Comparison of ENCODE assay signal across 27 cellular contexts in the genomic region with DNA sequence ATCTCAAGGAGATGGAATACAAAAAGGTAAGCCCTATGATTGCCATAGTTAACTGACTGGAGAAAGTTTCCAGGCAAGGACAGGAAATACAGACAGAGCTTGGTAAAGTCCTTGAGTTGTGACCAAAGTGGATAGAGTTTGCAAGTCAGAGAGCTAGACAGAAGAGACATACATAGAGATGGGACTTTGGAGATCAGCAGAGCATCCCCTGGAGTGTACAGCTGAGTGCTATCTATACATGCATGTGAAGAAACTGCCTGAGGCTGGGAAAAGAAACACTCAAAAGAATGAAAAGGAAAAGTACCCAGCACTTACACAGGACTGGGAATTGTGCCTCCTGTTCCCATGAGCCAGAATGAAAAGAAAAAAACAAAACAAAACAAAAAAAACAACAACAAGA.
"Had no signal": no experiment of that assay in that cellular context is flagged by ENCODE, and none has a peak within 500 bp of the region (broad histone marks: within the 10 kb centered on the region; RNA-seq: fewer than 3 reads in every experiment).

No MANE protein-coding gene starts in this region.

- H3K4me3 ChIP-seq: SK-N-MC had no signal

- H3K9me3 Mint-ChIP-seq: activated CD4-positive, alpha-beta T cell treated with anti-CD3 and anti-CD28 coated beads, Interleukin-2, amount 10 ng/mL, durations not matched to agents 24 days and 14 days; activated CD8-positive, alpha-beta T cell treated with anti-CD3 and anti-CD28 coated beads for 36 hours; activated naive CD8-positive, alpha-beta T cell treated with anti-CD3 and anti-CD28 coated beads for 36 hours; T-helper 2 cell treated with Interferon-gamma antibody and Interleukin-4, amounts not matched to agents 5 μg/mL and 100 μg/mL, for 36 hours had no signal

- H3K4me3 Mint-ChIP-seq: activated CD4-positive, alpha-beta T cell treated with anti-CD3 and anti-CD28 coated beads, Interleukin-2, amount 10 ng/mL, durations not matched to agents 24 days and 14 days; activated CD8-positive, alpha-beta T cell treated with anti-CD3 and anti-CD28 coated beads for 36 hours; activated naive CD8-positive, alpha-beta T cell treated with anti-CD3 and anti-CD28 coated beads for 36 hours; activated T-cell treated with anti-CD3 and anti-CD28 coated beads, Interleukin-2, amount 50 U/mL, for 72 hours; activated T-helper 17 cell treated with anti-CD3 and anti-CD28 coated beads, Interleukin-2, amount 50 U/mL, for 72 hours; T-helper 2 cell treated with Interferon-gamma antibody and Interleukin-4, amounts not matched to agents 5 μg/mL and 100 μg/mL, for 36 hours had no signal

- H3K27ac Mint-ChIP-seq: activated CD4-positive, alpha-beta T cell treated with anti-CD3 and anti-CD28 coated beads, Interleukin-2, amount 10 ng/mL, durations not matched to agents 24 days and 14 days; activated CD8-positive, alpha-beta T cell treated with anti-CD3 and anti-CD28 coated beads for 36 hours; activated naive CD8-positive, alpha-beta T cell treated with anti-CD3 and anti-CD28 coated beads for 36 hours; activated T-cell treated with anti-CD3 and anti-CD28 coated beads, Interleukin-2, amount 50 U/mL, for 72 hours; activated T-helper 17 cell treated with anti-CD3 and anti-CD28 coated beads, Interleukin-2, amount 50 U/mL, for 72 hours; T-helper 2 cell treated with Interferon-gamma antibody and Interleukin-4, amounts not matched to agents 5 μg/mL and 100 μg/mL, for 36 hours had no signal

- DNase-seq: activated CD4-positive, alpha-beta T cell treated with anti-CD3 and anti-CD28 coated beads, Interleukin-2, amount 10 ng/mL, durations not matched to agents 24 days and 14 days; activated CD4-positive, alpha-beta T cell treated with anti-CD3 and anti-CD28 coated beads, Interleukin-2, amount 50 U/mL, for 4 hours; activated CD8-positive, alpha-beta T cell treated with anti-CD3 and anti-CD28 coated beads for 36 hours; activated effector memory CD4-positive, alpha-beta T cell treated with anti-CD3 and anti-CD28 coated beads, Interleukin-2, amount 50 U/mL, for 16 hours; activated naive CD4-positive, alpha-beta T cell; activated naive CD4-positive, alpha-beta T cell treated with anti-CD3 and anti-CD28 coated beads, Interleukin-2, amount 50 U/mL, for 16 hours; activated naive CD8-positive, alpha-beta T cell treated with anti-CD3 and anti-CD28 coated beads for 36 hours; activated T-cell treated with anti-CD3 and anti-CD28 coated beads, Interleukin-2, amount 50 U/mL, for 1 hour; activated T-cell treated with anti-CD3 and anti-CD28 coated beads, Interleukin-2, amount 50 U/mL, for 72 hours; amniotic stem cell; aorta; brain microvascular endothelial cell; MM.1S; MV-4-11; NCI-H1092 treated with DMSO at 0.1 percent for 48 hours; NCI-H1417; NCI-H146; NCI-H187 treated with DMSO at 0.1 percent for 48 hours; NCI-H2081; NCI-H345; NCI-H524 treated with DMSO at 0.1 percent for 48 hours; RPMI8226 had no signal

- H3K4me1 Mint-ChIP-seq: activated CD4-positive, alpha-beta T cell treated with anti-CD3 and anti-CD28 coated beads, Interleukin-2, amount 10 ng/mL, durations not matched to agents 24 days and 14 days; activated naive CD8-positive, alpha-beta T cell treated with anti-CD3 and anti-CD28 coated beads for 36 hours; activated T-helper 17 cell treated with anti-CD3 and anti-CD28 coated beads, Interleukin-2, amount 50 U/mL, for 72 hours had no signal

- ATAC-seq: activated CD8-positive, alpha-beta T cell treated with anti-CD3 and anti-CD28 coated beads for 36 hours; activated T-cell treated with anti-CD3 and anti-CD28 coated beads, Interleukin-2, amount 50 U/mL, for 72 hours; activated T-helper 17 cell treated with anti-CD3 and anti-CD28 coated beads, Interleukin-2, amount 50 U/mL, for 72 hours; Panc1 had no signal

- H3K36me3 Mint-ChIP-seq: activated naive CD8-positive, alpha-beta T cell treated with anti-CD3 and anti-CD28 coated beads for 36 hours had no signal

- H3K27ac ChIP-seq: brain microvascular endothelial cell, KMS-11, SK-N-MC had no signal

- H3K36me3 ChIP-seq: brain microvascular endothelial cell had no signal

- H3K27me3 ChIP-seq: brain microvascular endothelial cell had no signal
